Comparison of ENCODE assay signal across 8 cellular contexts in the genomic region with DNA sequence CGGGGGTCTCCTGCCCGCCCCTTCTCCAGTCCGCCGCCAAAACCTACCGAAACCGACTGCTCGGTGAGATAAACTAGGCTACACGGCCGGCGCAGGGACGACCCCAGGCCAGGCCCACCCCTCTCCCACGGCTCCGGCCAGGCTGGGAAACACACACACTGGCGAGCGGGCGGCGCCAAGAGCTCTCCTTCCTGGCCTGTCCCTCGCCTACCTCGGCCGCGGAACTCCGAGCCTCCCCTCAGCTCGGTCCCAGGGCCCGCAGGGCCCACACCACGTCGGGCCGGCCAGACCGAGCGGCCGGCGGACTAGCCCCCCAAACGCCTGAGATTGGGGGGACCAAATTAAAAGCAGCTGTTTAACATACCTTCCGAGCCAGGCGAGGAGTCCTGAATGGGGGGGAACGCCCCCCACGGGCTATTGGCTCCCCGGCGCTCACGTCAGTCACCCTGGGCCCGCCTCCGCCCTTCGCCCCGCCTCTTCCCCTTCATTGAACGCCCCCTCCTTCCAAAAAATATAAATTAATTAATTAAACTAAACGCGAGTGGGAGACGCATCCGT. TPM values are rescaled to one million over a fixed set of nuclear protein-coding genes. Genes with fewer than 3 reads are reported as not detected.
DNase-seq lines count a peak whose midpoint lies in the region; ATAC-seq, FAIRE-seq and TF ChIP-seq lines count a peak whose summit lies in the region.

No MANE protein-coding gene starts in this region.

- DNase-seq in AG09309 (ENCODE audit: low read depth) (no peak), H9 (peak; percentile 85), NCI-H748 (lab: John Stamatoyannopoulos, UW; ENCODE audit: unreplicated experiment) (peak; percentile 69), dermis blood vessel endothelial cell (peak; percentile 87), HepG2 (ENCODE audit: low spot score) (peak; percentile 69)
- DNase-seq in activated CD4-positive, alpha-beta memory T cell treated with anti-CD3 and anti-CD28 coated beads for 36 hours, result peak; percentile 93
- peak; percentile 84 for DNase-seq in stimulated activated CD4-positive, alpha-beta T cell treated with anti-CD3 and anti-CD28 coated beads, Interleukin-2, amount 100 ng/mL, for 4 hours (ENCODE audit: low read depth)

- no peaks in the 10 kb centered on the region for H3K36me3 ChIP-seq in HepG2 (replicated peaks in 1 of 2; ENCODE audit: control insufficient read depth in 1 of 2, insufficient read depth in 2 of 2, low read length in 2 of 2)

- H3K9ac ChIP-seq in H9 (ENCODE audit: extremely low read depth, insufficient read length, low read length), result peak overlapping the region; percentile 72
- H3K9ac ChIP-seq in HepG2 (ENCODE audit: insufficient read depth, low read depth, low read length), result peak overlapping the region; percentile 90

- no peaks in the 10 kb centered on the region for H3K4me1 ChIP-seq in H9 (ENCODE audit: insufficient read depth, low read length)
- peaks cover 43% of the 10 kb centered on the region for H3K4me1 ChIP-seq in HepG2 (ENCODE audit: insufficient read depth, low read length)

- no peak overlapping the region for H2AK5ac ChIP-seq in H9 (ENCODE audit: insufficient read length, low read length)

- H3K4me2 ChIP-seq in H9 (ENCODE audit: insufficient read depth, insufficient read length, low read length) (peak overlapping the region; percentile 79), HepG2 (ENCODE audit: low read depth, low read length) (peak overlapping the region; percentile 92)

- H3K56ac ChIP-seq in H9 (ENCODE audit: insufficient read length, low read depth, low read length), result no peak overlapping the region

- CTCF ChIA-PET in activated CD4-positive, alpha-beta memory T cell treated with anti-CD3 and anti-CD28 coated beads for 36 hours (lab: Charles Lee), result interaction anchor here (0.5 to 7.4 kb wide), 8 partner anchors 9 to 347 kb away, joined by 3 to 87 read pairs (median 6); partner anchors contain the start of genes IMP3, MAN2C1 and PTPN9
- CTCF ChIA-PET in HepG2 (lab: Yijun Ruan, JAX; ENCODE audit: low intra/inter-chr PET ratio, low total read pairs), result no interaction called here

- peak overlapping the region; percentile 58 for H3K14ac ChIP-seq in H9 (ENCODE audit: insufficient read depth, low read length)

- peaks cover 14 to 20% of the 10 kb centered on the region in 2 experiments for H3K4me1 Mint-ChIP-seq in H9
- H3K4me1 Mint-ChIP-seq in activated CD4-positive, alpha-beta memory T cell treated with anti-CD3 and anti-CD28 coated beads for 36 hours (ENCODE audit: low read depth), result peaks cover 10% of the 10 kb centered on the region

- peak; percentile 16 for ATAC-seq in HepG2
- ATAC-seq in HG03342 (IDR thresholded peaks at IDR 0.05; ENCODE audit: unreplicated experiment), result no peak

- no peak overlapping the region for H2BK5ac ChIP-seq in H9 (ENCODE audit: insufficient read length, low read length)

- H3K4me3 ChIP-seq in AG09309 (ENCODE audit: control insufficient read depth, low read depth, low read length) (peak overlapping the region; percentile 67), HepG2 (replicated peaks in 1 of 3; ENCODE audit: insufficient read depth in 1 of 3, low read depth in 2 of 3, low read length in 3 of 3) (peak overlapping the region; percentile 91 to 93 (median 93))

- TF ChIP-seq EP300 in HepG2 (IDR thresholded peaks at IDR 0.05; ENCODE audit: low read depth in 2 of 2, low read length in 2 of 2), result no peak
- TF ChIP-seq EP300 in HepG2 (CRISPR knock-in tag; IDR thresholded peaks at IDR 0.05; ENCODE audit: borderline replicate concordance), result no peak

- H3K27ac ChIP-seq in H9 (ENCODE audit: insufficient read length, low read depth, low read length), result no peak overlapping the region
- peak overlapping the region; percentile 89 for H3K27ac ChIP-seq in HepG2 (ENCODE audit: extremely low read length, insufficient read depth, low read length)

- no peak overlapping the region for H2BK20ac ChIP-seq in H9 (ENCODE audit: low read depth, low read length, poor library complexity, severe bottlenecking)

- no peak overlapping the region for H2AFZ ChIP-seq in H9 (ENCODE audit: low read length)
- H2AFZ ChIP-seq in HepG2 (ENCODE audit: low read length), result peak overlapping the region; percentile 75

- no peaks in the 10 kb centered on the region; the same call in 1 of the 2 replicates for H3K79me2 ChIP-seq in H9 (ENCODE audit: insufficient read depth, low read length)
- peaks cover 11% of the 10 kb centered on the region for H3K79me2 ChIP-seq in HepG2 (ENCODE audit: insufficient read depth, low read length)

- H3K23ac ChIP-seq in H9 (ENCODE audit: insufficient read length, low read depth, low read length), result no peak overlapping the region

- H4K91ac ChIP-seq in H9 (ENCODE audit: insufficient read length, low read depth, low read length), result no peak overlapping the region

- H2BK120ac ChIP-seq in H9 (ENCODE audit: low read depth, low read length, poor library complexity, severe bottlenecking), result no peak overlapping the region

- no peak overlapping the region for H2BK15ac ChIP-seq in H9 (ENCODE audit: low read depth, low read length)

- H3K36me3 Mint-ChIP-seq in H9 (ENCODE audit: insufficient read depth in 1 of 3, low read depth in 3 of 3), result no peaks in the 10 kb centered on the region
- H3K36me3 Mint-ChIP-seq in activated CD4-positive, alpha-beta memory T cell treated with anti-CD3 and anti-CD28 coated beads for 36 hours, result no peaks in the 10 kb centered on the region

- BruUV-seq in HepG2 (replicated peaks; lab: Mats Ljungman, UMichigan), result no TSS peak

- no peaks in the 10 kb centered on the region; a peak in 1 of 5 replicates for H3K9me3 Mint-ChIP-seq in H9
- no peaks in the 10 kb centered on the region for H3K9me3 Mint-ChIP-seq in activated CD4-positive, alpha-beta memory T cell treated with anti-CD3 and anti-CD28 coated beads for 36 hours

- H3K9me3 ChIP-seq in H9 (ENCODE audit: control insufficient read depth, low read depth, low read length) (no peaks in the 10 kb centered on the region), HepG2 (ENCODE audit: low read length) (no peaks in the 10 kb centered on the region)

- POLR2A ChIA-PET in activated CD4-positive, alpha-beta memory T cell treated with anti-CD3 and anti-CD28 coated beads for 36 hours (lab: Charles Lee), result interaction anchor here (0.6 to 7.3 kb wide), 17 partner anchors 9 to 432 kb away, joined by 3 to 86 read pairs (median 5); partner anchors contain the start of genes IMP3, MAN2C1, NEIL1 and PPCDC
- POLR2A ChIA-PET in HepG2 (lab: Yijun Ruan, JAX), result interaction anchor here (0.6 to 7.8 kb wide), 14 partner anchors 9 to 283 kb away, joined by 3 to 185 read pairs (median 3); partner anchors contain the start of genes IMP3, MAN2C1, PTPN9 and SNX33

- in situ Hi-C loops in HepG2 (cut with HindIII; ENCODE audit: extremely low pct_ligation_motif_present, low pct_unique_long_range_greater_than_20kb), result no loop called here

- TF ChIP-seq RAD21 in HepG2 (CRISPR knock-in tag; IDR thresholded peaks at IDR 0.05), result 0 out of 2 replicates have a peak, but pooled peaks have one; percentile 6

- TF ChIP-seq CTCF in AG09309 (IDR thresholded peaks at IDR 0.05; ENCODE audit: control insufficient read depth, insufficient read depth, low read depth, low read length, missing control alignments), result no peak
- no peak for TF ChIP-seq CTCF in H9 (conservative IDR thresholded peaks at IDR 0.05)
- TF ChIP-seq CTCF in HepG2 (CRISPR knock-in tag; IDR thresholded peaks at IDR 0.05), result no peak

- H2BK12ac ChIP-seq in H9 (ENCODE audit: insufficient read length, low read depth, low read length), result no peak overlapping the region

- H3K23me2 ChIP-seq in H9 (ENCODE audit: insufficient read length, low read depth, low read length, poor library complexity, severe bottlenecking), result peaks cover 20% of the 10 kb centered on the region

- H4K8ac ChIP-seq in H9 (replicated peaks; ENCODE audit: insufficient read length, low read depth, low read length), result no peak overlapping the region

- H3T11ph ChIP-seq in H9 (ENCODE audit: low read length), result no peak overlapping the region

- no peak for FAIRE-seq in HepG2 (lab: Jason Lieb, UNC)

- H4K5ac ChIP-seq in H9 (ENCODE audit: insufficient read length, low read depth, low read length), result no peak overlapping the region

- no CpG with 5 or more reads among the region's 48 CpGs for WGBS in H9 (ENCODE audit: extremely low coverage, insufficient read length, low lambda C conversion rate)
- 0% methylated on average over 14 of the region's 48 CpGs for WGBS in HepG2 (ENCODE audit: low lambda C conversion rate)

- no peaks in the 10 kb centered on the region for H3K79me1 ChIP-seq in H9 (ENCODE audit: insufficient read depth, low read depth, low read length, poor library complexity, severe bottlenecking)

- TF ChIP-seq POLR2A in HepG2 (IDR thresholded peaks at IDR 0.05; ENCODE audit: insufficient read depth in 1 of 2, low read depth in 2 of 2, low read length in 2 of 2), result no peak

- H3K4ac ChIP-seq in H9 (ENCODE audit: low read depth, low read length), result no peak overlapping the region

- intact Hi-C loops in activated CD4-positive, alpha-beta memory T cell treated with anti-CD3 and anti-CD28 coated beads for 36 hours (cut with micrococcal nuclease), result loop anchor here (2.0 kb wide), 2 partner anchors 123 to 915 kb away; partner anchors contain the start of genes ARID3B and PTPN9
- intact Hi-C loops in HepG2 (cut with micrococcal nuclease; ENCODE audit: unreplicated experiment), result no loop called here

- H3K27me3 ChIP-seq in H9 (ENCODE audit: insufficient read depth, low read length) (no peaks in the 10 kb centered on the region), HepG2 (ENCODE audit: control insufficient read depth in 1 of 2, insufficient read depth in 2 of 2, low read length in 2 of 2) (no peaks in the 10 kb centered on the region; a peak in 1 of 5 replicates)

- H4K20me1 ChIP-seq in H9 (ENCODE audit: control insufficient read depth, insufficient read depth, insufficient read length) (no peaks in the 10 kb centered on the region), HepG2 (ENCODE audit: insufficient read depth, low read length) (peaks cover 7% of the 10 kb centered on the region)

- H3K4me3 Mint-ChIP-seq in H9, result peak overlapping the region; percentile 78 to 89
- peak overlapping the region; percentile 87 for H3K4me3 Mint-ChIP-seq in activated CD4-positive, alpha-beta memory T cell treated with anti-CD3 and anti-CD28 coated beads for 36 hours

- H3K18ac ChIP-seq in H9 (ENCODE audit: insufficient read length, low read depth, low read length), result peak overlapping the region; percentile 52

- H3K27ac Mint-ChIP-seq in H9, result peak overlapping the region; percentile 68 to 87 (median 70); a peak in 6 of 7 replicates
- H3K27ac Mint-ChIP-seq in activated CD4-positive, alpha-beta memory T cell treated with anti-CD3 and anti-CD28 coated beads for 36 hours, result peak overlapping the region; percentile 94

- peaks cover under 1% of the 10 kb centered on the region; the same call in 1 of the 2 replicates for H3K27me3 Mint-ChIP-seq in H9 (ENCODE audit: low read depth)
- H3K27me3 Mint-ChIP-seq in activated CD4-positive, alpha-beta memory T cell treated with anti-CD3 and anti-CD28 coated beads for 36 hours, result no peaks in the 10 kb centered on the region

RNA-seq across cellular contexts. Expression of gene SIN3A, which starts 4.0 kb away (rescaled TPM):
- total RNA-seq in H9 (2021) (99.1 and 102 TPM in 2 replicates), dermis blood vessel endothelial cell (32.0 and 40.8 TPM in 2 replicates), HepG2 (2016; rRNA removed; fragmentation: Illumina TruSeq; extraction: Trizol) (16.1 and 26.8 TPM in 2 replicates)
- 10 to 100 TPM; 80.1 to 83.3 TPM for total RNA-seq in activated CD4-positive, alpha-beta memory T cell treated with anti-CD3 and anti-CD28 coated beads for 36 hours
- 5.4 and 6.9 TPM in 2 replicates for total RNA-seq in HepG2 (2016; cell fraction: cytosol; rRNA removed; fragmentation: Illumina TruSeq; extraction: Trizol; ENCODE audit: low read depth)
- 17.3 and 25.0 TPM in 2 replicates for total RNA-seq in HepG2 (2016; cell fraction: insoluble cytoplasmic fraction; rRNA removed; fragmentation: Illumina TruSeq; extraction: Trizol)
- 13.0 and 13.6 TPM in 2 replicates for total RNA-seq in HepG2 (2016; cell fraction: membrane; rRNA removed; fragmentation: Illumina TruSeq; extraction: Trizol)
- 28.8 and 30.1 TPM in 2 replicates for total RNA-seq in HepG2 (2016; cell fraction: nucleus; rRNA removed; fragmentation: Illumina TruSeq; extraction: Trizol)
- 20.7 and 28.1 TPM in 2 replicates for polyA plus RNA-seq in HepG2 (2011; rRNA removed)
- 12.3 and 13.7 TPM in 2 replicates for polyA plus RNA-seq in HepG2 (2011; cell fraction: cytosol; rRNA removed)
- polyA plus RNA-seq in HepG2 (2011; cell fraction: nucleus; rRNA removed), result 22.6 and 27.2 TPM in 2 replicates
- polyA plus RNA-seq in HepG2 (2012), result 19.3 and 23.6 TPM in 2 replicates
- 0.93 TPM in 2 replicates for polyA plus RNA-seq in HepG2 (2016; cell fraction: cytosol; fragmentation: Illumina TruSeq; extraction: Trizol; ENCODE audit: low read depth)
- 20.4 and 25.2 TPM in 2 replicates for polyA plus RNA-seq in HepG2 (2016; cell fraction: insoluble cytoplasmic fraction; fragmentation: Illumina TruSeq; extraction: Trizol; ENCODE audit: low read depth)
- polyA plus RNA-seq in HepG2 (2016; cell fraction: membrane; fragmentation: Illumina TruSeq; extraction: Trizol; ENCODE audit: low read depth), result 3.1 TPM in 2 replicates
- polyA plus RNA-seq in HepG2 (2016; cell fraction: nucleus; fragmentation: Illumina TruSeq; extraction: Trizol; ENCODE audit: insufficient read depth, low read depth), result 25.8 and 26.6 TPM in 2 replicates
- 76.8 and 135 TPM in 2 replicates for polyA minus RNA-seq in HepG2 (2011; rRNA and poly(A)+ RNA removed; ENCODE audit: low replicate concordance)
- polyA minus RNA-seq in HepG2 (2011; cell fraction: cytosol; rRNA and poly(A)+ RNA removed), result 22.7 and 28.1 TPM in 2 replicates
- 35.1 and 36.2 TPM in 2 replicates for polyA minus RNA-seq in HepG2 (2011; cell fraction: nucleus; rRNA and poly(A)+ RNA removed)
